Comparison of ENCODE assay signal across 30 cellular contexts in genomic region chr2:154170400-154170799, GRCh38.
DNase-seq lines count a peak whose midpoint lies in the region; TF ChIP-seq lines count a peak whose summit lies in the region.
"Had no signal": no experiment of that assay in that cellular context is flagged by ENCODE, and none has a peak within 500 bp of the region (broad histone marks: within the 10 kb centered on the region; RNA-seq: fewer than 3 reads in every experiment).

No MANE protein-coding gene starts in this region.

- H3K9me3 ChIP-seq in neural cell (ENCODE audit: low read length), result no peaks in the 10 kb centered on the region
- H3K9me3 ChIP-seq: A549; BE2C; BLaER1; BLaER1 treated with 17β-estradiol and CSF1 and Interleukin-3, amounts not matched to agents 10 nM and 100 nM; Caco-2 had no signal

- H2AFZ ChIP-seq in neural cell (ENCODE audit: low read depth, low read length), result no peak overlapping the region

- H3K27me3 ChIP-seq in neural cell (ENCODE audit: insufficient read depth, low read depth, low read length), result no peaks in the 10 kb centered on the region
- H3K27me3 ChIP-seq: BE2C; BLaER1; BLaER1 treated with 17β-estradiol and CSF1 and Interleukin-3, amounts not matched to agents 10 nM and 100 nM had no signal

- no peaks in the 10 kb centered on the region for H4K20me1 ChIP-seq in neural cell (ENCODE audit: insufficient read depth)
- H4K20me1 ChIP-seq: BLaER1; BLaER1 treated with 17β-estradiol and CSF1 and Interleukin-3, amounts not matched to agents 10 nM and 100 nM had no signal

- CTCF ChIA-PET in RWPE1 (lab: Yijun Ruan, JAX), result no interaction called here

- no peak overlapping the region for H3K9ac ChIP-seq in neural cell (ENCODE audit: low read length)
- H3K9ac ChIP-seq: BLaER1; BLaER1 treated with 17β-estradiol and CSF1 and Interleukin-3, amounts not matched to agents 10 nM and 100 nM had no signal

- DNase-seq in NCI-H2081 (lab: John Stamatoyannopoulos, UW) (peak; percentile 1 to 55), NCI-H2081 treated with DMSO at 0.1 percent for 48 hours (lab: John Stamatoyannopoulos, UW) (no peak), NCI-H69 (lab: John Stamatoyannopoulos, UW) (peak; percentile 7), RWPE1 (ENCODE audit: low spot score) (no peak), COR-L47 (lab: John Stamatoyannopoulos, UW) (no peak)
- DNase-seq: 8988T; ACHN; AML-193; BE2C; C1 segment of cervical spinal cord; Caco-2; Calu3; CD4-positive, alpha-beta memory T cell; CD4-positive, alpha-beta T cell; CD4-positive, CD25-positive, alpha-beta regulatory T cell; CD8-positive, alpha-beta memory T cell; CD8-positive, alpha-beta T cell; DMS 273 treated with DMSO at 0.1 percent for 48 hours; DMS153; DMS53; DMS79; DMS79 treated with DMSO at 0.1 percent for 48 hours; DND-41; EL had no signal

- no peak overlapping the region for H3K4me3 ChIP-seq in neural cell (ENCODE audit: low read length)
- H3K4me3 ChIP-seq: A549; BLaER1; BLaER1 treated with 17β-estradiol and CSF1 and Interleukin-3, amounts not matched to agents 10 nM and 100 nM had no signal

- no peaks in the 10 kb centered on the region for H3K36me3 ChIP-seq in neural cell (ENCODE audit: insufficient read depth, low read length)
- H3K36me3 ChIP-seq: BE2C; BLaER1; BLaER1 treated with 17β-estradiol and CSF1 and Interleukin-3, amounts not matched to agents 10 nM and 100 nM had no signal

- peak; percentile 85 for TF ChIP-seq EP300 in neural cell (conservative IDR thresholded peaks at IDR 0.05; ENCODE audit: poor library complexity, severe bottlenecking)

- H3F3A ChIP-seq in neural cell (ENCODE audit: insufficient read depth, low read length, poor library complexity, severe bottlenecking), result no peaks in the 10 kb centered on the region

- TF ChIP-seq CTCF in neural cell (IDR thresholded peaks at IDR 0.05; ENCODE audit: poor library complexity, severe bottlenecking) (no peak), RWPE1 (conservative IDR thresholded peaks at IDR 0.05; ENCODE audit: low read depth) (no peak)

- H3K27ac ChIP-seq in neural cell (ENCODE audit: low read length) (no peak overlapping the region), RWPE1 (no peak overlapping the region)
- H3K27ac ChIP-seq: 22Rv1; A549; BLaER1; BLaER1 treated with 17β-estradiol and CSF1 and Interleukin-3, amounts not matched to agents 10 nM and 100 nM; C4-2B had no signal

- no peak for TF ChIP-seq RAD21 in neural cell (conservative IDR thresholded peaks at IDR 0.05)

- H3K4me2 ChIP-seq in neural cell (ENCODE audit: low read length), result no peak overlapping the region
- H3K4me2 ChIP-seq: A549; BLaER1; BLaER1 treated with 17β-estradiol and CSF1 and Interleukin-3, amounts not matched to agents 10 nM and 100 nM had no signal

- H3K9me2 ChIP-seq in neural cell (ENCODE audit: insufficient read depth, low read length), result no peaks in the 10 kb centered on the region

- no peaks in the 10 kb centered on the region for H3K79me2 ChIP-seq in neural cell (replicated peaks; ENCODE audit: insufficient read depth, low read length)

- POLR2A ChIA-PET in RWPE1 (lab: Yijun Ruan, JAX; ENCODE audit: low non-redundant PET), result no interaction called here

TF ChIP-seq in neural cell, 6 proteins besides CTCF, POLR2A, EP300 and RAD21:
- TF ChIP-seq EZH2 (IDR thresholded peaks at IDR 0.05; ENCODE audit: borderline replicate concordance, insufficient read depth, low read length, poor library complexity, severe bottlenecking) (no peak), POLR2AphosphoS5 (IDR thresholded peaks at IDR 0.05) (peak; percentile 86), REST (IDR thresholded peaks at IDR 0.05; ENCODE audit: borderline replicate concordance) (peak; percentile 47)

Comparison
In these comparisons a context has a peak if more than half of its experiments do, and no peak if none do; other contexts are left out.
1. DNase-seq: peak in NCI-H2081 (2 of 2) and NCI-H69 (single experiment); none in NCI-H2081 treated with DMSO at 0.1 percent for 48 hours (single experiment), RWPE1 (single experiment) and COR-L47 (single experiment).